ENCODE assay signal across 1 cellular context in the genomic region with DNA sequence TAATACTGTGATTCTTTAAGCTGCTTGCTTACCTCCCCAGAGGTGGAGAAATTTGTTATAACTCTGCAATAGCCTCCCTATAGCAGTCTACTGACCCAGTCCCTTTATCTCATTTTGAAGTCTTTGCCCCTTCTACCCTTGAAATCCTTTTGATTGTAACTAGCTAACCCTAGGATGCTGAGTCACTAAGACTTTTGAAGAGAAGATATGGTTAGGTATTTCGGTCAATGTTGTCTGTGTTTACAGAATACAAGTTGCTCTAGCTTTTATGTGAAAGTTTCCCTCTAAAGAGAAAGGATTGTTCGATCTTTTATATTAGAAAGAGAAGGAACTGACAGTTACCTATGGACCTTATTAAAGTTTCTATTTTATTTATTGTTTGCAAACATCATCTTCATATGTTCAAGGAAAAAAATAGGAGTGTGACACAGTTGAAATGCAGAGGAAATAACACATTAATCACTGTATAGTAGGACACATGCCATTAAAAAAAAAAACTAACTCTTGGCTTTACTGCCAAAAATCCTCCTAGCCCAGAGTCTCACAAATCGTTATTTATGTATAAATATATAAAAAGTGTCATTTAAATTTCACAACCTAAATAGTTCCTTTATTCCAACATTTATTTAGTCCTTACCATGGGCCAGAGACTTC.
A peak's percentile ranks its signal among the peaks of the same experiment; 100 is the strongest.
TF ChIP-seq lines count a peak whose summit lies in the region.

No MANE protein-coding gene starts in this region.

TF ChIP-seq in A549, 52 proteins besides CTCF, POLR2A, EP300 and RAD21:
- TF ChIP-seq MAFK (IDR thresholded peaks at IDR 0.05; ENCODE audit: partially characterized antibody) = peak; percentile 21
- TF ChIP-seq USF2 (IDR thresholded peaks at IDR 0.05) = no peak
